In the genomic region with DNA sequence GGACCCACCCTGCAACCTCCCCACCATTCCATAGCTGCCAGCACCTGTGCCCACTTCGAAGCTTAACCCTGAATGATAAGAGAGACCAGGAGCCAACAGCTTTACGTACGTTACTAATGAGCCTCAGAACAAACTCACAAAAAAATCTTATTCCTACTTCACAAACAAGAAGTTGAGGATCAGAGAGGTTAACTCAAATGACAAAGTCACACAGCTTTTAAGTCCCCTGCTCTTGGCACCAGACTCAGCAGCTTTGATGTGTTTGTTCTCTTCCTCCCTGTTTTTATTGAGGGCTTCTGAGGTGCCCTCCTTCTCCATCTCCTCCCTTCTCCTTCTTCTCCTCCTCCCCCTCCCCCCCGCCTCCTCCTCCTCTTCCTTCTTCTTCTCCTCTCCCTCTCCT, we compare ENCODE assay signal across 1 cellular context.
TF ChIP-seq lines count a peak whose summit lies in the region.

No MANE protein-coding gene starts in this region.

TF ChIP-seq in SK-N-SH treated with all-trans-retinoic acid at 6 μM for 48 hours, 23 proteins besides CTCF, POLR2A, EP300 and RAD21 (continued from another document):
- TF ChIP-seq, protein P1, sequence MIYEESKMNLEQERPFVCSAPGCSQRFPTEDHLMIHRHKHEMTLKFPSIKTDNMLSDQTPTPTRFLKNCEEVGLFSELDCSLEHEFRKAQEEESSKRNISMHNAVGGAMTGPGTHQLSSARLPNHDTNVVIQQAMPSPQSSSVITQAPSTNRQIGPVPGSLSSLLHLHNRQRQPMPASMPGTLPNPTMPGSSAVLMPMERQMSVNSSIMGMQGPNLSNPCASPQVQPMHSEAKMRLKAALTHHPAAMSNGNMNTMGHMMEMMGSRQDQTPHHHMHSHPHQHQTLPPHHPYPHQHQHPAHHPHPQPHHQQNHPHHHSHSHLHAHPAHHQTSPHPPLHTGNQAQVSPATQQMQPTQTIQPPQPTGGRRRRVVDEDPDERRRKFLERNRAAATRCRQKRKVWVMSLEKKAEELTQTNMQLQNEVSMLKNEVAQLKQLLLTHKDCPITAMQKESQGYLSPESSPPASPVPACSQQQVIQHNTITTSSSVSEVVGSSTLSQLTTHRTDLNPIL (CRISPR knock-in tag; IDR thresholded peaks at IDR 0.05; ENCODE audit: low read depth): no peak
- no peak for TF ChIP-seq BACH2 (CRISPR knock-in tag; IDR thresholded peaks at IDR 0.05; ENCODE audit: borderline replicate concordance)
- no peak for TF ChIP-seq ZNF8 (CRISPR knock-in tag; IDR thresholded peaks at IDR 0.05)
- TF ChIP-seq, protein P2, sequence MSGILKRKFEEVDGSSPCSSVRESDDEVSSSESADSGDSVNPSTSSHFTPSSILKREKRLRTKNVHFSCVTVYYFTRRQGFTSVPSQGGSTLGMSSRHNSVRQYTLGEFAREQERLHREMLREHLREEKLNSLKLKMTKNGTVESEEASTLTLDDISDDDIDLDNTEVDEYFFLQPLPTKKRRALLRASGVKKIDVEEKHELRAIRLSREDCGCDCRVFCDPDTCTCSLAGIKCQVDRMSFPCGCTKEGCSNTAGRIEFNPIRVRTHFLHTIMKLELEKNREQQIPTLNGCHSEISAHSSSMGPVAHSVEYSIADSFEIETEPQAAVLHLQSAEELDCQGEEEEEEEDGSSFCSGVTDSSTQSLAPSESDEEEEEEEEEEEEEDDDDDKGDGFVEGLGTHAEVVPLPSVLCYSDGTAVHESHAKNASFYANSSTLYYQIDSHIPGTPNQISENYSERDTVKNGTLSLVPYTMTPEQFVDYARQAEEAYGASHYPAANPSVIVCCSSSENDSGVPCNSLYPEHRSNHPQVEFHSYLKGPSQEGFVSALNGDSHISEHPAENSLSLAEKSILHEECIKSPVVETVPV (CRISPR knock-in tag; IDR thresholded peaks at IDR 0.05): no peak
- TF ChIP-seq ZFP3 (CRISPR knock-in tag; IDR thresholded peaks at IDR 0.05): no peak
- no peak for TF ChIP-seq TCF4 (CRISPR knock-in tag; IDR thresholded peaks at IDR 0.05; ENCODE audit: borderline replicate concordance)
- TF ChIP-seq ISL1 (CRISPR knock-in tag; IDR thresholded peaks at IDR 0.05): no peak
- TF ChIP-seq RARB (CRISPR knock-in tag; IDR thresholded peaks at IDR 0.05): no peak
- TF ChIP-seq, protein P3, sequence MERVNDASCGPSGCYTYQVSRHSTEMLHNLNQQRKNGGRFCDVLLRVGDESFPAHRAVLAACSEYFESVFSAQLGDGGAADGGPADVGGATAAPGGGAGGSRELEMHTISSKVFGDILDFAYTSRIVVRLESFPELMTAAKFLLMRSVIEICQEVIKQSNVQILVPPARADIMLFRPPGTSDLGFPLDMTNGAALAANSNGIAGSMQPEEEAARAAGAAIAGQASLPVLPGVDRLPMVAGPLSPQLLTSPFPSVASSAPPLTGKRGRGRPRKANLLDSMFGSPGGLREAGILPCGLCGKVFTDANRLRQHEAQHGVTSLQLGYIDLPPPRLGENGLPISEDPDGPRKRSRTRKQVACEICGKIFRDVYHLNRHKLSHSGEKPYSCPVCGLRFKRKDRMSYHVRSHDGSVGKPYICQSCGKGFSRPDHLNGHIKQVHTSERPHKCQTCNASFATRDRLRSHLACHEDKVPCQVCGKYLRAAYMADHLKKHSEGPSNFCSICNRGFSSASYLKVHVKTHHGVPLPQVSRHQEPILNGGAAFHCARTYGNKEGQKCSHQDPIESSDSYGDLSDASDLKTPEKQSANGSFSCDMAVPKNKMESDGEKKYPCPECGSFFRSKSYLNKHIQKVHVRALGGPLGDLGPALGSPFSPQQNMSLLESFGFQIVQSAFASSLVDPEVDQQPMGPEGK (CRISPR knock-in tag; IDR thresholded peaks at IDR 0.05; ENCODE audit: borderline replicate concordance): no peak
- no peak for TF ChIP-seq ZFP30 (CRISPR knock-in tag; IDR thresholded peaks at IDR 0.05)
- no peak for TF ChIP-seq ESRRG (CRISPR knock-in tag; IDR thresholded peaks at IDR 0.05)
- no peak for TF ChIP-seq ZNF565 (CRISPR knock-in tag; conservative IDR thresholded peaks at IDR 0.05; ENCODE audit: low read depth)
- no peak for TF ChIP-seq TOX (CRISPR knock-in tag; IDR thresholded peaks at IDR 0.05; ENCODE audit: borderline replicate concordance)
